Comparison of ENCODE assay signal across 1 cellular context in the genomic region with DNA sequence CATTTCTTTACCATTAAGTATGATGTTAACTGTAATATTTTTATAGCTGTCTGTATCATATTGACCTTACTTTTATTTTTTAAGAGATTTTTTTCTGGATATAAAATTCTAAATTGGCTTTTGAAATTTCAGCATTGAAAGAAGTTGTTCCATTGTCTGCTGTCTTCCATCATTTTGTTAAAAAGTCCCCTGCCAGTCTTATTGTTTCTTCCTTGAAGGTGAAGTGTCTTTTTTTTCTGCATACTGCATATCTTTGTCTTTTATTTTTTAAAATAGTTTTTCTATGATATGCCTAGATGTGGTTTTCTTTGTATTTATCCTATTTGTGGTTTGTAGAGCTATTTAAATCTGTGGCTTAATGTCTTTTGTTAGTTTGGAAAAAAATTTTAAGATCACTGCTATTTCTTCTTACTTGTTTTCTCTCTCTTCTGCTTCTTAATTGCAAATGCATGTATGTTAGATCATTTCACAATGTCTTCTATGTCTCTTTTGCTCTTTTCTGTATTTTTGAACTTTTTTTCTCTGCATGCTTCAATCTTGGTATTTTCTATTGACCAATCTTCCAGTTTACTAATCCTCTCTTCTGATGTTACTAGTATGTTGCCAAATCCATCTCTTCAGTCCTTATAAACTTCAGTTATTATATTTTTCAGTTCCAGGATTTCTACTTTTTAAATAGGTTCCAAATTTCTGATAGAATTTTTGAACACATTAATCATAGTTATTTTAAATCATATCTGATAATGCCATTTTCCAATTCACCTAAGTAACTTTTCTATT.
TF ChIP-seq lines count a peak whose summit lies in the region.

No MANE protein-coding gene starts in this region.

TF ChIP-seq in K562, 482 proteins besides CTCF, POLR2A, EP300 and RAD21:
- TF ChIP-seq, protein P1, sequence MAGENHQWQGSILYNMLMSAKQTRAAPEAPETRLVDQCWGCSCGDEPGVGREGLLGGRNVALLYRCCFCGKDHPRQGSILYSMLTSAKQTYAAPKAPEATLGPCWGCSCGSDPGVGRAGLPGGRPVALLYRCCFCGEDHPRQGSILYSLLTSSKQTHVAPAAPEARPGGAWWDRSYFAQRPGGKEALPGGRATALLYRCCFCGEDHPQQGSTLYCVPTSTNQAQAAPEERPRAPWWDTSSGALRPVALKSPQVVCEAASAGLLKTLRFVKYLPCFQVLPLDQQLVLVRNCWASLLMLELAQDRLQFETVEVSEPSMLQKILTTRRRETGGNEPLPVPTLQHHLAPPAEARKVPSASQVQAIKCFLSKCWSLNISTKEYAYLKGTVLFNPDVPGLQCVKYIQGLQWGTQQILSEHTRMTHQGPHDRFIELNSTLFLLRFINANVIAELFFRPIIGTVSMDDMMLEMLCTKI (IDR thresholded peaks at IDR 0.05; ENCODE audit: partially characterized antibody) = no peak
- TF ChIP-seq CREM (IDR thresholded peaks at IDR 0.05; ENCODE audit: low read depth) (no peak), GTF2E2 (tag; IDR thresholded peaks at IDR 0.05) (peak; percentile 34; the same call in 1 of the 2 replicates), ZFP30 (CRISPR knock-in tag; IDR thresholded peaks at IDR 0.05; ENCODE audit: borderline replicate concordance) (peak; percentile 55; the same call in 1 of the 2 replicates), TRIM28 (IDR thresholded peaks at IDR 0.05) (peak; percentile 97), BRD4 (IDR thresholded peaks at IDR 0.05) (no peak), SIN3B (IDR thresholded peaks at IDR 0.05; ENCODE audit: low read depth) (no peak), XRCC3 (IDR thresholded peaks at IDR 0.05) (0 out of 2 replicates have a peak, but pooled peaks have one; percentile 17), SNRNP70 (optimal IDR thresholded peaks at IDR 0.05; ENCODE audit: low read depth, low read length) (no peak), TRIM24 (IDR thresholded peaks at IDR 0.05) (peak in 1 of 2 experiments; percentile 62; a peak in 2 of 4 replicates), CBX3 (IDR thresholded peaks at IDR 0.05; ENCODE audit: borderline replicate concordance in 1 of 2, low read length in 2 of 2) (peak in 1 of 2 experiments; percentile 84; a peak in 2 of 3 replicates), HNRNPK (IDR thresholded peaks at IDR 0.05; ENCODE audit: low read depth, low read length, poor library complexity, severe bottlenecking) (no peak), CBX5 (IDR thresholded peaks at IDR 0.05; ENCODE audit: borderline replicate concordance, low read depth) (peak; percentile 80; the same call in 1 of the 2 replicates)
- TF ChIP-seq, protein P2, sequence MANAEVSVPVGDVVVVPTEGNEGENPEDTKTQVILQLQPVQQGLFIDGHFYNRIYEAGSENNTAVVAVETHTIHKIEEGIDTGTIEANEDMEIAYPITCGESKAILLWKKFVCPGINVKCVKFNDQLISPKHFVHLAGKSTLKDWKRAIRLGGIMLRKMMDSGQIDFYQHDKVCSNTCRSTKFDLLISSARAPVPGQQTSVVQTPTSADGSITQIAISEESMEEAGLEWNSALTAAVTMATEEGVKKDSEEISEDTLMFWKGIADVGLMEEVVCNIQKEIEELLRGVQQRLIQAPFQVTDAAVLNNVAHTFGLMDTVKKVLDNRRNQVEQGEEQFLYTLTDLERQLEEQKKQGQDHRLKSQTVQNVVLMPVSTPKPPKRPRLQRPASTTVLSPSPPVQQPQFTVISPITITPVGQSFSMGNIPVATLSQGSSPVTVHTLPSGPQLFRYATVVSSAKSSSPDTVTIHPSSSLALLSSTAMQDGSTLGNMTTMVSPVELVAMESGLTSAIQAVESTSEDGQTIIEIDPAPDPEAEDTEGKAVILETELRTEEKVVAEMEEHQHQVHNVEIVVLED (CRISPR knock-in tag; IDR thresholded peaks at IDR 0.05) = no peak
- TF ChIP-seq, protein P3, sequence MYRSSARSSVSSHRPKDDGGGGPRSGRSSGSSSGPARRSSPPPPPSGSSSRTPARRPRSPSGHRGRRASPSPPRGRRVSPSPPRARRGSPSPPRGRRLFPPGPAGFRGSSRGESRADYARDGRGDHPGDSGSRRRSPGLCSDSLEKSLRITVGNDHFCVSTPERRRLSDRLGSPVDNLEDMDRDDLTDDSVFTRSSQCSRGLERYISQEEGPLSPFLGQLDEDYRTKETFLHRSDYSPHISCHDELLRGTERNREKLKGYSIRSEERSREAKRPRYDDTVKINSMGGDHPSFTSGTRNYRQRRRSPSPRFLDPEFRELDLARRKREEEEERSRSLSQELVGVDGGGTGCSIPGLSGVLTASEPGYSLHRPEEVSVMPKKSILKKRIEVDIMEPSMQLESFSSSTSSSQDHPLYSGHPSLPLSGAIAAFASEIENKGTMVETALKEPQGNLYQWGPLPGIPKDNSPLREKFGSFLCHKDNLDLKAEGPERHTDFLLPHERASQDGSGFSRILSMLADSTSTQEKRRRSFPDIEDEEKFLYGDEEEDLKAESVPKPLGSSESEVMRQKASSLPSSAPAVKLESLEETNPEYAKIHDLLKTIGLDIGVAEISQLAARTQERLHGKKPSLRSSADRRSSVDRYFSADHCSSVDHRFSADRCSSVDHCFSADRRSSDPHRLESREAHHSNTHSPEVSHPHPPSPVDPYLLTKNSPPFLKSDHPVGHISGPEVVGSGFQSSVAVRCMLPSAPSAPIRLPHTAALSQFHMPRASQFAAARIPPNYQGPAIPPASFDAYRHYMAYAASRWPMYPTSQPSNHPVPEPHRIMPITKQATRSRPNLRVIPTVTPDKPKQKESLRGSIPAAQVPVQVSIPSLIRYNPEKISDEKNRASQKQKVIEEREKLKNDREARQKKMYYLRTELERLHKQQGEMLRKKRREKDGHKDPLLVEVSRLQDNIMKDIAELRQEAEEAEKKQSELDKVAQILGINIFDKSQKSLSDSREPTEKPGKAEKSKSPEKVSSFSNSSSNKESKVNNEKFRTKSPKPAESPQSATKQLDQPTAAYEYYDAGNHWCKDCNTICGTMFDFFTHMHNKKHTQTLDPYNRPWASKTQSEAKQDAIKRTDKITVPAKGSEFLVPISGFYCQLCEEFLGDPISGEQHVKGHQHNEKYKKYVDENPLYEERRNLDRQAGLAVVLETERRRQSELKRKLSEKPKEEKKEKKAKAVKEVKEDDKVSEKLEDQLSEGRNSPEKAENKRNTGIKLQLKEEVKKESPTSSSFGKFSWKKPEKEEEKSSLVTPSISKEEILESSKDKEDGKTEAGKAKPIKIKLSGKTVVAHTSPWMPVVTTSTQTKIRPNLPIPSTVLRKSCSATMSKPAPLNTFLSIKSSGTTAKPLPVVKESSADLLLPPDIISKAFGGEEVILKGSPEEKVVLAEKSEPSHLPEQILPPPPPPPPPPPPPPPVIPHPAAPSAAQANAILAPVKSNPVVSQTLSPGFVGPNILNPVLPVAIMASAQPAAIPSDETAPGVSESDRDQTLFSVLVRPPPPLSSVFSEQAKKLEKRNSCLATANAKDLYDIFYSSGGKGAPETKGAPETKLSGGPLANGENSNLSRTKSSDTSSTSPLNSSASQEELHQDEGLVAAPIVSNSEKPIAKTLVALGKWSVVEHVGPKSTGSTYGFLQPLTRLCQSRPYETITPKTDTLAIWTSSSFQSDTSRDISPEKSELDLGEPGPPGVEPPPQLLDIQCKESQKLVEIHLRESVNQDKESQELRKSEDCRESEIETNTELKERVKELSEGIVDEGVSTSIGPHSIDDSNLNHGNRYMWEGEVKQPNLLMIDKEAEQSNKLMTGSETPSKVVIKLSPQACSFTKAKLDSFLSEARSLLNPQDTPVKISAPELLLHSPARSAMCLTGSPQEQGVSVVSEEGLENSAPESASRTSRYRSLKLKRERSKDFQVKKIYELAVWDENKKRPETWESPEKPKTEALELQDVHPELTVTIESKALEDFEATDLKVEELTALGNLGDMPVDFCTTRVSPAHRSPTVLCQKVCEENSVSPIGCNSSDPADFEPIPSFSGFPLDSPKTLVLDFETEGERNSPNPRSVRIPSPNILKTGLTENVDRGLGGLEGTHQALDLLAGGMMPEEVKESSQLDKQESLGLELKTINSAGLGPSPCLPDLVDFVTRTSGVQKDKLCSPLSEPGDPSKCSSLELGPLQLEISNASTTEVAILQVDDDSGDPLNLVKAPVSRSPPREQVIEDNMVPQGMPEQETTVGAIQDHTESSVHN (IDR thresholded peaks at IDR 0.05; ENCODE audit: borderline replicate concordance in 1 of 2, low read depth in 1 of 2) = no peak
- TF ChIP-seq, protein P4, sequence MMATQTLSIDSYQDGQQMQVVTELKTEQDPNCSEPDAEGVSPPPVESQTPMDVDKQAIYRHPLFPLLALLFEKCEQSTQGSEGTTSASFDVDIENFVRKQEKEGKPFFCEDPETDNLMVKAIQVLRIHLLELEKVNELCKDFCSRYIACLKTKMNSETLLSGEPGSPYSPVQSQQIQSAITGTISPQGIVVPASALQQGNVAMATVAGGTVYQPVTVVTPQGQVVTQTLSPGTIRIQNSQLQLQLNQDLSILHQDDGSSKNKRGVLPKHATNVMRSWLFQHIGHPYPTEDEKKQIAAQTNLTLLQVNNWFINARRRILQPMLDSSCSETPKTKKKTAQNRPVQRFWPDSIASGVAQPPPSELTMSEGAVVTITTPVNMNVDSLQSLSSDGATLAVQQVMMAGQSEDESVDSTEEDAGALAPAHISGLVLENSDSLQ (IDR thresholded peaks at IDR 0.05) = 0 out of 2 replicates have a peak, but pooled peaks have one; percentile 5
- TF ChIP-seq, protein P5, sequence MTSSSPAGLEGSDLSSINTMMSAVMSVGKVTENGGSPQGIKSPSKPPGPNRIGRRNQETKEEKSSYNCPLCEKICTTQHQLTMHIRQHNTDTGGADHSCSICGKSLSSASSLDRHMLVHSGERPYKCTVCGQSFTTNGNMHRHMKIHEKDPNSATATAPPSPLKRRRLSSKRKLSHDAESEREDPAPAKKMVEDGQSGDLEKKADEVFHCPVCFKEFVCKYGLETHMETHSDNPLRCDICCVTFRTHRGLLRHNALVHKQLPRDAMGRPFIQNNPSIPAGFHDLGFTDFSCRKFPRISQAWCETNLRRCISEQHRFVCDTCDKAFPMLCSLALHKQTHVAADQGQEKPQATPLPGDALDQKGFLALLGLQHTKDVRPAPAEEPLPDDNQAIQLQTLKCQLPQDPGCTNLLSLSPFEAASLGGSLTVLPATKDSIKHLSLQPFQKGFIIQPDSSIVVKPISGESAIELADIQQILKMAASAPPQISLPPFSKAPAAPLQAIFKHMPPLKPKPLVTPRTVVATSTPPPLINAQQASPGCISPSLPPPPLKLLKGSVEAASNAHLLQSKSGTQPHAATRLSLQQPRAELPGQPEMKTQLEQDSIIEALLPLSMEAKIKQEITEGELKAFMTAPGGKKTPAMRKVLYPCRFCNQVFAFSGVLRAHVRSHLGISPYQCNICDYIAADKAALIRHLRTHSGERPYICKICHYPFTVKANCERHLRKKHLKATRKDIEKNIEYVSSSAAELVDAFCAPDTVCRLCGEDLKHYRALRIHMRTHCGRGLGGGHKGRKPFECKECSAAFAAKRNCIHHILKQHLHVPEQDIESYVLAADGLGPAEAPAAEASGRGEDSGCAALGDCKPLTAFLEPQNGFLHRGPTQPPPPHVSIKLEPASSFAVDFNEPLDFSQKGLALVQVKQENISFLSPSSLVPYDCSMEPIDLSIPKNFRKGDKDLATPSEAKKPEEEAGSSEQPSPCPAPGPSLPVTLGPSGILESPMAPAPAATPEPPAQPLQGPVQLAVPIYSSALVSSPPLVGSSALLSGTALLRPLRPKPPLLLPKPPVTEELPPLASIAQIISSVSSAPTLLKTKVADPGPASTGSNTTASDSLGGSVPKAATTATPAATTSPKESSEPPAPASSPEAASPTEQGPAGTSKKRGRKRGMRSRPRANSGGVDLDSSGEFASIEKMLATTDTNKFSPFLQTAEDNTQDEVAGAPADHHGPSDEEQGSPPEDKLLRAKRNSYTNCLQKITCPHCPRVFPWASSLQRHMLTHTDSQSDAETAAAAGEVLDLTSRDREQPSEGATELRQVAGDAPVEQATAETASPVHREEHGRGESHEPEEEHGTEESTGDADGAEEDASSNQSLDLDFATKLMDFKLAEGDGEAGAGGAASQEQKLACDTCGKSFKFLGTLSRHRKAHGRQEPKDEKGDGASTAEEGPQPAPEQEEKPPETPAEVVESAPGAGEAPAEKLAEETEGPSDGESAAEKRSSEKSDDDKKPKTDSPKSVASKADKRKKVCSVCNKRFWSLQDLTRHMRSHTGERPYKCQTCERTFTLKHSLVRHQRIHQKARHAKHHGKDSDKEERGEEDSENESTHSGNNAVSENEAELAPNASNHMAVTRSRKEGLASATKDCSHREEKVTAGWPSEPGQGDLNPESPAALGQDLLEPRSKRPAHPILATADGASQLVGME (CRISPR knock-in tag; IDR thresholded peaks at IDR 0.05) = no peak
- TF ChIP-seq, protein P6, sequence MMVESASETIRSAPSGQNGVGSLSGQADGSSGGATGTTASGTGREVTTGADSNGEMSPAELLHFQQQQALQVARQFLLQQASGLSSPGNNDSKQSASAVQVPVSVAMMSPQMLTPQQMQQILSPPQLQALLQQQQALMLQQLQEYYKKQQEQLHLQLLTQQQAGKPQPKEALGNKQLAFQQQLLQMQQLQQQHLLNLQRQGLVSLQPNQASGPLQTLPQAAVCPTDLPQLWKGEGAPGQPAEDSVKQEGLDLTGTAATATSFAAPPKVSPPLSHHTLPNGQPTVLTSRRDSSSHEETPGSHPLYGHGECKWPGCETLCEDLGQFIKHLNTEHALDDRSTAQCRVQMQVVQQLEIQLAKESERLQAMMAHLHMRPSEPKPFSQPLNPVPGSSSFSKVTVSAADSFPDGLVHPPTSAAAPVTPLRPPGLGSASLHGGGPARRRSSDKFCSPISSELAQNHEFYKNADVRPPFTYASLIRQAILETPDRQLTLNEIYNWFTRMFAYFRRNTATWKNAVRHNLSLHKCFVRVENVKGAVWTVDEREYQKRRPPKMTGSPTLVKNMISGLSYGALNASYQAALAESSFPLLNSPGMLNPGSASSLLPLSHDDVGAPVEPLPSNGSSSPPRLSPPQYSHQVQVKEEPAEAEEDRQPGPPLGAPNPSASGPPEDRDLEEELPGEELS (CRISPR knock-in tag; IDR thresholded peaks at IDR 0.05; ENCODE audit: borderline replicate concordance) = no peak
